ENCODE assay signal across 27 cellular contexts in genomic region chr2:88216641-88217040, GRCh38. TPM values are rescaled to one million over a fixed set of nuclear protein-coding genes. Genes with fewer than 3 reads are reported as not detected.
"Had no signal": no experiment of that assay in that cellular context is flagged by ENCODE, and none has a peak within 500 bp of the region (broad histone marks: within the 10 kb centered on the region; RNA-seq: fewer than 3 reads in every experiment).

No MANE protein-coding gene starts in this region.

- H3K4me1 Mint-ChIP-seq: IgD-negative memory B cell had no signal

- H3K36me3 Mint-ChIP-seq: IgD-negative memory B cell had no signal

- H3K4me3 Mint-ChIP-seq: IgD-negative memory B cell had no signal

- FAIRE-seq: HTR-8/SVneo, K562 had no signal

- H3K27ac Mint-ChIP-seq: IgD-negative memory B cell had no signal

- H3K9me3 ChIP-seq: SK-N-SH had no signal

- DNase-seq: Kasumi-1, MM.1S, NCI-H1092 treated with DMSO at 0.1 percent for 48 hours, NCI-H1436, NCI-H187, NCI-H2029, NCI-H2081 treated with DMSO at 0.1 percent for 48 hours, NCI-H2171, NCI-H226, NCI-H446, NCI-H510A, NCI-H524 treated with DMSO at 0.1 percent for 48 hours, NCI-H69, NCI-H774, PC-3, SHP77, SK-N-SH, SW 1271 had no signal

- H3K9ac ChIP-seq: KMS-11, SK-N-SH had no signal

- H3K4me2 ChIP-seq: KMS-11, SK-N-SH had no signal

- H3K4me3 ChIP-seq: K562 had no signal

- H3K27ac ChIP-seq: HL-60, KMS-11, RWPE1 had no signal

- ATAC-seq: K562, Panc1, PC-3 had no signal

RNA-seq across cellular contexts. Expression of gene THNSL2, which starts 46.5 kb away (rescaled TPM):
- total RNA-seq: K562, M059J, OCI-LY7 had no signal
- polyA plus RNA-seq: K562, SK-N-SH had no signal
